In genomic region chr17:45146616-45147101, GRCh38 we compare ENCODE assay signal across 7 cellular contexts. TPM values are rescaled to one million over a fixed set of nuclear protein-coding genes. Genes with fewer than 3 reads are reported as not detected.
DNase-seq lines count a peak whose midpoint lies in the region; ATAC-seq, FAIRE-seq and TF ChIP-seq lines count a peak whose summit lies in the region.
"Had no signal": no experiment of that assay in that cellular context is flagged by ENCODE, and none has a peak within 500 bp of the region (broad histone marks: within the 10 kb centered on the region; RNA-seq: fewer than 3 reads in every experiment).

No MANE protein-coding gene starts in this region.

- no peak overlapping the region for H2AFZ ChIP-seq in endothelial cell of umbilical vein (ENCODE audit: low read depth, low read length)

- no TSS peak for BruUV-seq in endothelial cell of umbilical vein (replicated peaks; lab: Mats Ljungman, UMichigan)

- H3K4me3 Mint-ChIP-seq in activated CD4-positive, alpha-beta T cell treated with anti-CD3 and anti-CD28 coated beads, Interleukin-2, amount 10 ng/mL, durations not matched to agents 7 days and 5 days, result peak overlapping the region; percentile 98

- ATAC-seq in GM21360 (IDR thresholded peaks at IDR 0.05; ENCODE audit: unreplicated experiment), result no peak

- peak; percentile 76 for TF ChIP-seq POLR2A in endothelial cell of umbilical vein (IDR thresholded peaks at IDR 0.05; ENCODE audit: low read depth, low read length)

- no peaks in the 10 kb centered on the region for H3K9me3 Mint-ChIP-seq in activated CD4-positive, alpha-beta T cell treated with anti-CD3 and anti-CD28 coated beads, Interleukin-2, amount 10 ng/mL, durations not matched to agents 7 days and 5 days

- peak overlapping the region; percentile 99 for H3K9ac ChIP-seq in endothelial cell of umbilical vein (replicated peaks; ENCODE audit: extremely low read depth, insufficient read depth, low read length)
- H3K9ac ChIP-seq in skeletal muscle satellite cell (ENCODE audit: low read depth, low read length), result peak overlapping the region; percentile 98

- H3K36me3 ChIP-seq in endothelial cell of umbilical vein (ENCODE audit: control insufficient read depth in 2 of 2, extremely low read depth in 1 of 2, insufficient read depth in 2 of 2, low read length in 2 of 2) (no peaks in the 10 kb centered on the region), skeletal muscle satellite cell (ENCODE audit: insufficient read depth, low read length) (peaks cover 5% of the 10 kb centered on the region)

- CTCF ChIA-PET in activated CD4-positive, alpha-beta T cell treated with anti-CD3 and anti-CD28 coated beads, Interleukin-2, amount 10 ng/mL, durations not matched to agents 7 days and 5 days (lab: Charles Lee), result interaction anchor here (1.3 to 3.8 kb wide), 2 partner anchors 11 to 51 kb away, joined by 6 to 65 read pairs; partner anchors contain the start of gene ACBD4
- CTCF ChIA-PET in endothelial cell of umbilical vein (lab: Charles Lee), result interaction anchor here (6.8 to 10.4 kb wide), 2 partner anchors 10 to 51 kb away, joined by 191 to 393 read pairs; partner anchors contain the start of gene ACBD4

- H3K4me1 ChIP-seq in endothelial cell of umbilical vein (ENCODE audit: control insufficient read depth, extremely low read depth, insufficient read depth, low read length) (peaks cover 22% of the 10 kb centered on the region), skeletal muscle satellite cell (ENCODE audit: control insufficient read depth, insufficient read depth, low read length) (peaks cover 35% of the 10 kb centered on the region)

- H3K36me3 Mint-ChIP-seq in activated CD4-positive, alpha-beta T cell treated with anti-CD3 and anti-CD28 coated beads, Interleukin-2, amount 10 ng/mL, durations not matched to agents 7 days and 5 days (ENCODE audit: low read depth), result peaks cover 15% of the 10 kb centered on the region

- dilution Hi-C loops in endothelial cell of umbilical vein (cut with MboI; ENCODE audit: extremely low pct_ligation_motif_present, low sequenced_read_pairs), result no loop called here

- H4K20me1 ChIP-seq in endothelial cell of umbilical vein (replicated peaks; ENCODE audit: control insufficient read depth, extremely low read depth, insufficient read depth, low read length), result no peaks in the 10 kb centered on the region

- POLR2A ChIA-PET in activated CD4-positive, alpha-beta T cell treated with anti-CD3 and anti-CD28 coated beads, Interleukin-2, amount 10 ng/mL, durations not matched to agents 7 days and 5 days (lab: Charles Lee), result no interaction called here
- POLR2A ChIA-PET in endothelial cell of umbilical vein (lab: Charles Lee), result interaction anchor here (6.1 kb wide), 1 partner anchor 14 kb away, joined by 189 read pairs; the partner anchor contains the start of gene HEXIM2

- intact Hi-C loops in endothelial cell of umbilical vein (cut with micrococcal nuclease), result loop anchor here (10.0 kb wide), 1 partner anchor 228 kb away; no protein-coding TSS in a partner anchor

- H3K9me1 ChIP-seq in endothelial cell of umbilical vein (replicated peaks; ENCODE audit: control insufficient read depth, extremely low read depth, insufficient read depth, low read length), result no peaks in the 10 kb centered on the region

- peak overlapping the region in 2 of 3 experiments; percentile 30 to 47 for H3K4me3 ChIP-seq in endothelial cell of umbilical vein (replicated peaks in 1 of 3; ENCODE audit: insufficient read depth in 1 of 3, low read depth in 1 of 3, low read length in 3 of 3)
- H3K4me3 ChIP-seq in skeletal muscle satellite cell (ENCODE audit: low read length), result peak overlapping the region; percentile 82

- FAIRE-seq in endothelial cell of umbilical vein (lab: Jason Lieb, UNC), result peak; percentile 28
- FAIRE-seq: G401.6 had no signal

- H3K27ac Mint-ChIP-seq in activated CD4-positive, alpha-beta T cell treated with anti-CD3 and anti-CD28 coated beads, Interleukin-2, amount 10 ng/mL, durations not matched to agents 7 days and 5 days, result peak overlapping the region; percentile 100

- DNase-seq in activated CD4-positive, alpha-beta T cell treated with anti-CD3 and anti-CD28 coated beads, Interleukin-2, amount 10 ng/mL, durations not matched to agents 7 days and 5 days, result no peak
- no peak for DNase-seq in activated CD4-positive, alpha-beta T cell treated with anti-CD3 and anti-CD28 coated beads for 48 hours
- DNase-seq in endothelial cell of umbilical vein (ENCODE audit: low read depth, low spot score) (peak; percentile 49), D341Med (ENCODE audit: low spot score) (no peak)

- H3K79me2 ChIP-seq in endothelial cell of umbilical vein (ENCODE audit: control insufficient read depth, insufficient read depth, low read length), result peaks cover 28% of the 10 kb centered on the region

- TF ChIP-seq CTCF in endothelial cell of umbilical vein (IDR thresholded peaks at IDR 0.05; ENCODE audit: extremely low read depth in 1 of 2, insufficient read depth in 1 of 2, low read depth in 1 of 2, low read length in 2 of 2), result no peak

- H3K4me2 ChIP-seq in endothelial cell of umbilical vein (ENCODE audit: insufficient read depth, low read length) (peak overlapping the region; percentile 51), skeletal muscle satellite cell (ENCODE audit: low read length) (peak overlapping the region; percentile 93)

- peak overlapping the region; percentile 71 for H3K27ac ChIP-seq in endothelial cell of umbilical vein (ENCODE audit: insufficient read depth, low read depth, low read length)

- no peaks in the 10 kb centered on the region for H3K27me3 ChIP-seq in endothelial cell of umbilical vein (ENCODE audit: control insufficient read depth in 2 of 2, insufficient read depth in 2 of 2, low read length in 2 of 2)
- no peaks in the 10 kb centered on the region for H3K27me3 ChIP-seq in skeletal muscle satellite cell (ENCODE audit: control insufficient read depth, insufficient read depth, low read length)

- H3K4me1 Mint-ChIP-seq in activated CD4-positive, alpha-beta T cell treated with anti-CD3 and anti-CD28 coated beads, Interleukin-2, amount 10 ng/mL, durations not matched to agents 7 days and 5 days, result peaks cover 56% of the 10 kb centered on the region

- H3K27me3 Mint-ChIP-seq in activated CD4-positive, alpha-beta T cell treated with anti-CD3 and anti-CD28 coated beads, Interleukin-2, amount 10 ng/mL, durations not matched to agents 7 days and 5 days, result no peaks in the 10 kb centered on the region

- H3K9me3 ChIP-seq in endothelial cell of umbilical vein (replicated peaks; ENCODE audit: control insufficient read depth, insufficient read depth, low read length) (no peaks in the 10 kb centered on the region), skeletal muscle satellite cell (replicated peaks; ENCODE audit: low read length) (no peaks in the 10 kb centered on the region)

RNA-seq across cellular contexts. Expression of gene HEXIM1, which starts 1.6 kb away (rescaled TPM):
- total RNA-seq in activated CD4-positive, alpha-beta T cell treated with anti-CD3 and anti-CD28 coated beads, Interleukin-2, amount 10 ng/mL, durations not matched to agents 7 days and 5 days, result 10 to 100 TPM; 30.5 TPM
- 20.0 and 20.6 TPM in 2 replicates for total RNA-seq in endothelial cell of umbilical vein
- 5.0 and 7.0 TPM in 2 replicates for polyA plus RNA-seq in endothelial cell of umbilical vein
- 8.9 and 10.3 TPM in 2 replicates for polyA plus RNA-seq in endothelial cell of umbilical vein (2011; cell fraction: cytosol; rRNA removed)
- polyA plus RNA-seq in endothelial cell of umbilical vein (2011; cell fraction: nucleus; rRNA removed), result 8.1 and 8.9 TPM in 2 replicates
- 11.3 and 14.3 TPM in 2 replicates for polyA plus RNA-seq in endothelial cell of umbilical vein (2012)
- polyA minus RNA-seq in endothelial cell of umbilical vein, result 3.7 and 5.7 TPM in 2 replicates
- polyA minus RNA-seq in endothelial cell of umbilical vein (2011; cell fraction: cytosol; rRNA and poly(A)+ RNA removed), result 12.7 TPM
- polyA minus RNA-seq in endothelial cell of umbilical vein (2011; cell fraction: nucleus; rRNA and poly(A)+ RNA removed), result 3.8 and 4.3 TPM in 2 replicates
- 4.2 and 4.3 TPM in 2 replicates for total RNA-seq in skeletal muscle satellite cell (2012; rRNA removed)

RNA-seq across cellular contexts. Expression of gene ACBD4, which starts 11.2 kb away (rescaled TPM):
- total RNA-seq in activated CD4-positive, alpha-beta T cell treated with anti-CD3 and anti-CD28 coated beads, Interleukin-2, amount 10 ng/mL, durations not matched to agents 7 days and 5 days, result 10 to 100 TPM; 18.4 to 19.7 TPM
- 6.7 and 7.5 TPM in 2 replicates for total RNA-seq in endothelial cell of umbilical vein
- 4.5 and 4.7 TPM in 2 replicates for polyA plus RNA-seq in endothelial cell of umbilical vein
- 2.6 and 3.8 TPM in 2 replicates for polyA plus RNA-seq in endothelial cell of umbilical vein (2011; cell fraction: cytosol; rRNA removed)
- polyA plus RNA-seq in endothelial cell of umbilical vein (2011; cell fraction: nucleus; rRNA removed), result 13.7 and 19.5 TPM in 2 replicates
- polyA plus RNA-seq in endothelial cell of umbilical vein (2012), result 3.1 and 6.8 TPM in 2 replicates
- 3.7 and 5.2 TPM in 2 replicates for polyA minus RNA-seq in endothelial cell of umbilical vein
- polyA minus RNA-seq in endothelial cell of umbilical vein (2011; cell fraction: cytosol; rRNA and poly(A)+ RNA removed), result 4.2 TPM
- polyA minus RNA-seq in endothelial cell of umbilical vein (2011; cell fraction: nucleus; rRNA and poly(A)+ RNA removed), result 5.5 and 7.2 TPM in 2 replicates
- total RNA-seq in skeletal muscle satellite cell (2012; rRNA removed), result 0.87 and 4.6 TPM in 2 replicates

RNA-seq across cellular contexts. Expression of gene PLCD3, which starts 14.3 kb away (rescaled TPM):
- 1 to 10 TPM; 3.0 to 4.1 TPM for total RNA-seq in activated CD4-positive, alpha-beta T cell treated with anti-CD3 and anti-CD28 coated beads, Interleukin-2, amount 10 ng/mL, durations not matched to agents 7 days and 5 days
- 35.0 and 43.1 TPM in 2 replicates for total RNA-seq in endothelial cell of umbilical vein
- polyA plus RNA-seq in endothelial cell of umbilical vein, result 30.4 and 42.0 TPM in 2 replicates
- polyA plus RNA-seq in endothelial cell of umbilical vein (2011; cell fraction: cytosol; rRNA removed), result 25.0 and 32.8 TPM in 2 replicates
- polyA plus RNA-seq in endothelial cell of umbilical vein (2011; cell fraction: nucleus; rRNA removed), result 21.4 and 26.3 TPM in 2 replicates
- 33.1 and 40.7 TPM in 2 replicates for polyA plus RNA-seq in endothelial cell of umbilical vein (2012)
- polyA minus RNA-seq in endothelial cell of umbilical vein, result 22.5 and 38.7 TPM in 2 replicates
- polyA minus RNA-seq in endothelial cell of umbilical vein (2011; cell fraction: cytosol; rRNA and poly(A)+ RNA removed), result 81.3 TPM
- polyA minus RNA-seq in endothelial cell of umbilical vein (2011; cell fraction: nucleus; rRNA and poly(A)+ RNA removed), result 7.3 and 14.1 TPM in 2 replicates
- 5.3 and 13.3 TPM in 2 replicates for total RNA-seq in skeletal muscle satellite cell (2012; rRNA removed)

RNA-seq across cellular contexts. Expression of gene HEXIM2, which starts 15.0 kb away (rescaled TPM):
- 1 to 10 TPM; 5.3 to 8.4 TPM for total RNA-seq in activated CD4-positive, alpha-beta T cell treated with anti-CD3 and anti-CD28 coated beads, Interleukin-2, amount 10 ng/mL, durations not matched to agents 7 days and 5 days
- total RNA-seq in endothelial cell of umbilical vein, result 3.8 and 4.3 TPM in 2 replicates
- polyA plus RNA-seq in endothelial cell of umbilical vein, result 2.9 and 3.7 TPM in 2 replicates
- 2.9 and 3.4 TPM in 2 replicates for polyA plus RNA-seq in endothelial cell of umbilical vein (2011; cell fraction: cytosol; rRNA removed)
- polyA plus RNA-seq in endothelial cell of umbilical vein (2011; cell fraction: nucleus; rRNA removed), result 2.9 and 3.1 TPM in 2 replicates
- 3.1 TPM in 2 replicates for polyA plus RNA-seq in endothelial cell of umbilical vein (2012)
- 0.92 and 1.4 TPM in 2 replicates for polyA minus RNA-seq in endothelial cell of umbilical vein
- 8.0 TPM for polyA minus RNA-seq in endothelial cell of umbilical vein (2011; cell fraction: cytosol; rRNA and poly(A)+ RNA removed)
- 0.58 and 0.96 TPM in 2 replicates for polyA minus RNA-seq in endothelial cell of umbilical vein (2011; cell fraction: nucleus; rRNA and poly(A)+ RNA removed)
- 4.6 and 8.3 TPM in 2 replicates for total RNA-seq in skeletal muscle satellite cell (2012; rRNA removed)
